In genomic region chr3:11726146-11726545, GRCh38 we compare ENCODE assay signal across 19 cellular contexts.
DNase-seq lines count a peak whose midpoint lies in the region; ATAC-seq and TF ChIP-seq lines count a peak whose summit lies in the region.
"Had no signal": no experiment of that assay in that cellular context is flagged by ENCODE, and none has a peak within 500 bp of the region (broad histone marks: within the 10 kb centered on the region; RNA-seq: fewer than 3 reads in every experiment).

No MANE protein-coding gene starts in this region.

- H3K9me2 ChIP-seq in GM23338 (ENCODE audit: insufficient read depth), result no peaks in the 10 kb centered on the region

- H3K27ac Mint-ChIP-seq in GM23338 (no peak overlapping the region), T-helper 17 cell (no peak overlapping the region)
- H3K27ac Mint-ChIP-seq in naive thymus-derived CD8-positive, alpha-beta T cell, result no peak overlapping the region
- H3K27ac Mint-ChIP-seq: CD4-positive, alpha-beta T cell had no signal

- no peaks in the 10 kb centered on the region for H3K9me3 ChIP-seq in T-helper 17 cell (ENCODE audit: control insufficient read depth, low read length, poor library complexity, severe bottlenecking)
- no peaks in the 10 kb centered on the region for H3K9me3 ChIP-seq in smooth muscle cell (replicated peaks; ENCODE audit: low read depth)
- H3K9me3 ChIP-seq: A549, Caco-2 had no signal

- H3K36me3 Mint-ChIP-seq in GM23338 (ENCODE audit: low read depth), result no peaks in the 10 kb centered on the region
- H3K36me3 Mint-ChIP-seq in T-helper 17 cell (ENCODE audit: low read depth), result peaks cover 3% of the 10 kb centered on the region
- no peaks in the 10 kb centered on the region for H3K36me3 Mint-ChIP-seq in naive thymus-derived CD8-positive, alpha-beta T cell

- H3K36me3 ChIP-seq in GM23338 (ENCODE audit: insufficient read depth) (no peaks in the 10 kb centered on the region), smooth muscle cell (ENCODE audit: low read depth) (no peaks in the 10 kb centered on the region)

- WGBS in smooth muscle cell (ENCODE audit: low lambda C conversion rate), result 91% methylated on average over 3 of the region's 3 CpGs

- H3K9me3 Mint-ChIP-seq in GM23338, result no peaks in the 10 kb centered on the region
- H3K9me3 Mint-ChIP-seq in naive thymus-derived CD8-positive, alpha-beta T cell, result no peaks in the 10 kb centered on the region
- H3K9me3 Mint-ChIP-seq: CD4-positive, alpha-beta T cell had no signal

- POLR2A ChIA-PET in naive thymus-derived CD8-positive, alpha-beta T cell (lab: Charles Lee), result no interaction called here

- H3K9ac ChIP-seq in smooth muscle cell (ENCODE audit: low read depth), result no peak overlapping the region
- H3K9ac ChIP-seq: GM23248 had no signal

- H3K79me2 ChIP-seq in GM23338 (replicated peaks; ENCODE audit: insufficient read depth) (no peaks in the 10 kb centered on the region), smooth muscle cell (ENCODE audit: low read depth) (no peaks in the 10 kb centered on the region)

- H3K4me3 ChIP-seq in GM23338 (no peak overlapping the region), smooth muscle cell (no peak overlapping the region)
- H3K4me3 ChIP-seq: A549, GM23248 had no signal

- H3K4me1 Mint-ChIP-seq in GM23338 (peaks cover 13% of the 10 kb centered on the region), T-helper 17 cell (peaks cover 6% of the 10 kb centered on the region)
- H3K4me1 Mint-ChIP-seq in naive thymus-derived CD8-positive, alpha-beta T cell, result peaks cover 0 to 3% (median 2%) of the 10 kb centered on the region in 4 donors

- DNase-seq in GM23338 (ENCODE audit: low spot score) (no peak), T-helper 17 cell (no peak), posterior vena cava (ENCODE audit: low spot score) (peak; percentile 7), NCI-H2171 (lab: John Stamatoyannopoulos, UW) (no peak), NCI-H1694 (lab: John Stamatoyannopoulos, UW) (no peak), smooth muscle cell (lab: John Stamatoyannopoulos, UW; ENCODE audit: unreplicated experiment) (no peak)
- DNase-seq in naive thymus-derived CD8-positive, alpha-beta T cell, result no peak
- DNase-seq: AML-193; Caco-2; CD4-positive, alpha-beta T cell; DMS153; DMS79; GF-D8; GM23248; HCEC 1CT had no signal

- intact Hi-C loops in posterior vena cava (cut with DNase I), result no loop called here

- no peak overlapping the region for H3K4me3 Mint-ChIP-seq in GM23338
- peak overlapping the region; percentile 36 for H3K4me3 Mint-ChIP-seq in T-helper 17 cell
- no peak overlapping the region for H3K4me3 Mint-ChIP-seq in naive thymus-derived CD8-positive, alpha-beta T cell
- H3K4me3 Mint-ChIP-seq: CD4-positive, alpha-beta T cell had no signal

- H3K4me2 ChIP-seq in GM23338, result no peak overlapping the region
- H3K4me2 ChIP-seq in smooth muscle cell, result no peak overlapping the region
- H3K4me2 ChIP-seq: A549 had no signal

- H3K27me3 Mint-ChIP-seq in GM23338 (ENCODE audit: insufficient read depth, low read depth, poor library complexity), result peaks cover 2% of the 10 kb centered on the region
- peaks cover 20% of the 10 kb centered on the region for H3K27me3 Mint-ChIP-seq in T-helper 17 cell
- H3K27me3 Mint-ChIP-seq in naive thymus-derived CD8-positive, alpha-beta T cell, result peaks cover 12 to 29% (median 13%) of the 10 kb centered on the region in 5 donors

- H4K20me1 ChIP-seq in GM23338 (replicated peaks; ENCODE audit: insufficient read depth) (no peaks in the 10 kb centered on the region), smooth muscle cell (ENCODE audit: low read depth) (no peaks in the 10 kb centered on the region)

- H3K4me1 ChIP-seq in GM23338 (ENCODE audit: insufficient read depth), result peaks cover 7% of the 10 kb centered on the region
- H3K4me1 ChIP-seq in smooth muscle cell (ENCODE audit: low read depth), result peaks cover 3% of the 10 kb centered on the region

- H2AFZ ChIP-seq in GM23338, result no peak overlapping the region
- no peak overlapping the region for H2AFZ ChIP-seq in smooth muscle cell (ENCODE audit: low read depth)
- H2AFZ ChIP-seq: GM23248 had no signal

- H3K27me3 ChIP-seq in GM23338 (ENCODE audit: insufficient read depth) (peaks cover 11% of the 10 kb centered on the region; the same call in 1 of the 2 replicates), smooth muscle cell (ENCODE audit: low read depth) (peaks cover 8% of the 10 kb centered on the region)

- TF ChIP-seq CTCF in GM23338 (conservative IDR thresholded peaks at IDR 0.05; ENCODE audit: low read depth in 2 of 2) (no peak), smooth muscle cell (IDR thresholded peaks at IDR 0.05; ENCODE audit: borderline replicate concordance, insufficient read depth, poor library complexity, severe bottlenecking) (no peak)

- ATAC-seq in GM23338 (peak; percentile 65), T-helper 17 cell (no peak), esophagus mucosa (peak; percentile 40)
- ATAC-seq in naive thymus-derived CD8-positive, alpha-beta T cell, result no peak
- ATAC-seq: A549 had no signal

- H3K27ac ChIP-seq in GM23338 (ENCODE audit: low read depth) (no peak overlapping the region), smooth muscle cell (ENCODE audit: low read depth) (no peak overlapping the region)
- H3K27ac ChIP-seq: 22Rv1, A549, C4-2B, GM23248 had no signal

- H3F3A ChIP-seq in GM23338 (replicated peaks; ENCODE audit: low read depth) (no peaks in the 10 kb centered on the region; the same call in 1 of the 2 replicates), smooth muscle cell (ENCODE audit: low read depth) (no peaks in the 10 kb centered on the region)

TF ChIP-seq in GM23338, 12 proteins besides CTCF, POLR2A, EP300 and RAD21 (continues in another document):
- no peak for TF ChIP-seq REST (IDR thresholded peaks at IDR 0.05; ENCODE audit: unreplicated experiment)
- TF ChIP-seq EZH2 (IDR thresholded peaks at IDR 0.05; ENCODE audit: low read depth, unreplicated experiment), result no peak
- TF ChIP-seq NANOG (IDR thresholded peaks at IDR 0.05; ENCODE audit: borderline replicate concordance), result no peak
- no peak for TF ChIP-seq ZNF331 (CRISPR knock-in tag; IDR thresholded peaks at IDR 0.05; ENCODE audit: low read depth)
- TF ChIP-seq CREB1 (CRISPR knock-in tag; IDR thresholded peaks at IDR 0.05; ENCODE audit: low read depth), result no peak
- no peak for TF ChIP-seq JUNB (IDR thresholded peaks at IDR 0.05; ENCODE audit: unreplicated experiment)
- TF ChIP-seq STAT1 (IDR thresholded peaks at IDR 0.05; ENCODE audit: unreplicated experiment), result no peak
- TF ChIP-seq ETS1 (IDR thresholded peaks at IDR 0.05), result no peak
- TF ChIP-seq EZH2phosphoT487 (IDR thresholded peaks at IDR 0.05; ENCODE audit: unreplicated experiment), result no peak
- no peak for TF ChIP-seq ZNF114 (CRISPR knock-in tag; IDR thresholded peaks at IDR 0.05)
- no peak for TF ChIP-seq POLR2AphosphoS5 (IDR thresholded peaks at IDR 0.05; ENCODE audit: low read depth)

Comparison
In these comparisons a context has a peak if more than half of its experiments do, and no peak if none do; other contexts are left out.
1. ATAC-seq: peak in GM23338 (single experiment) and esophagus mucosa (single experiment); none in T-helper 17 cell (single experiment) and naive thymus-derived CD8-positive, alpha-beta T cell (0 of 2).